ENCODE assay signal across 8 cellular contexts in genomic region chr6:6399568-6399967, GRCh38.
"Had no signal": no experiment of that assay in that cellular context is flagged by ENCODE, and none has a peak within 500 bp of the region (broad histone marks: within the 10 kb centered on the region; RNA-seq: fewer than 3 reads in every experiment).

No MANE protein-coding gene starts in this region.

- H3K4me2 ChIP-seq: KMS-11 had no signal

- DNase-seq: IMR-90, KBM-7, KG1 had no signal

- ATAC-seq: K562 had no signal

- H3K4me3 ChIP-seq: K562 had no signal

- H3K4me3 Mint-ChIP-seq: IgD-negative memory B cell had no signal

- H3K4me1 Mint-ChIP-seq: IgD-negative memory B cell had no signal

- H3K36me3 Mint-ChIP-seq: IgD-negative memory B cell had no signal

- FAIRE-seq: HTR-8/SVneo, K562 had no signal

- H3K9ac ChIP-seq: KMS-11 had no signal

- H3K27ac Mint-ChIP-seq: IgD-negative memory B cell had no signal

- H3K27ac ChIP-seq: HL-60, KMS-11 had no signal
